8 cellular contexts compared by ENCODE assay signal in the genomic region with DNA sequence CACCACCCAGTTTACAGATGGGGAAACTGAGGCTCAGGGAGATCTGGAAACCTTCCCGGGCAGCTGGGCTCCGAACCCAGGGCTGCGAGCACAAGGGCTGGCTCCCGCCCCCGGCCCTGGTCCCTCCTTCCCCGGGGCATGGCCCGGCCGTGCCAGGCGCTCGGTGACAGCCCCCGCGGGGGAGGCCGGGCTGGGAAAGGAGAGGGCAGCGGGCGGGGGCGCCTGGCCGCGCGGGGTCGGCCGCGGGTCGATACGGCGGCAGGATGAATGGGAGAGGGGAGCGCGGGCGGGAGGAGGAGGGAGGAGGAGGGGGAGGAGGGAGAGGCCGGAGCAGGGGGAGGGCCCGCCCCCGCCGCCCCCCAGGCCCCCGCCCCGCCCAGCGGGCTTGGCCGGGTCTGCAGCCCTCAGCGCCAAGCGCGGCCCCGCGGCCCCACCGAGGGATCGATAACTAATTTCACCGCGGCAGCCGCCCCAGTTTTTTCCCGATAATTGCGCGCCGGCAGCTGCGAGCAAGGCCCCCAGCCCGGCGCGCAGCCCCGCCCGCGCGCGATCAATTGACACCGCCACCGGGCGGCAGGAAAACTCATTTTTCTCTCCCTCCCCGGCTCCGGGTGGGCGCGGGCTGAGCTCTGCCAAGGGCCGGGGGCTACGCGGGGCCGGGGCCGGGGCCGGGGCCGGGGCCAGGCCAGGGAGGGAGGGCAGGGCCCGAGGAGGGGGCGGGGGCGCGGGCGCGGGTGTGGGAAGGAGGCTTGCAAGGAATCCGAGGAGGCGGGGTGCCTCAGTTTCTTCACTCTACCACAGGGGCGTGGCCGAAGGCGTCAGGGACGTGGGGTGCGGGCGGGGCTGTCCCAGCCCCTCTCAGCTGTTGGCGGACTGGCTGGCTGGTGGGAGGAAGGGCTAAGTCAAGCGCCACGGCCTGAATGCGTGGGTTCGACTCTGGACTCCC. TPM values are rescaled to one million over a fixed set of nuclear protein-coding genes. Genes with fewer than 3 reads are reported as not detected.
DNase-seq lines count a peak whose midpoint lies in the region; ATAC-seq and TF ChIP-seq lines count a peak whose summit lies in the region.

No MANE protein-coding gene starts in this region.

- H3K27ac ChIP-seq in 22Rv1: peak overlapping the region; percentile 54

- peak overlapping the region; percentile 42 for H3K4me3 ChIP-seq in HFF-Myc (replicated peaks; ENCODE audit: low read depth, low read length)

- TF ChIP-seq CTCF in 22Rv1 (IDR thresholded peaks at IDR 0.05): no peak
- no peak for TF ChIP-seq CTCF in HFF-Myc (IDR thresholded peaks at IDR 0.05; ENCODE audit: low read depth, low read length, missing control alignments)
- peak; percentile 8 for TF ChIP-seq CTCF in progenitor cell of endocrine pancreas (IDR thresholded peaks at IDR 0.05; ENCODE audit: unreplicated experiment)

- intact Hi-C loops in left ventricle myocardium superior (cut with micrococcal nuclease): no loop called here

- H3K4me1 Mint-ChIP-seq in activated naive CD8-positive, alpha-beta T cell (ENCODE audit: low read depth): peaks cover 14% of the 10 kb centered on the region
- peaks cover 30% of the 10 kb centered on the region for H3K4me1 Mint-ChIP-seq in progenitor cell of endocrine pancreas (ENCODE audit: low read depth)

- H3K4me3 Mint-ChIP-seq in activated naive CD8-positive, alpha-beta T cell: peak overlapping the region; percentile 81
- peak overlapping the region; percentile 76 for H3K4me3 Mint-ChIP-seq in progenitor cell of endocrine pancreas (ENCODE audit: low read depth)

- no peak overlapping the region for H3K27ac Mint-ChIP-seq in activated naive CD8-positive, alpha-beta T cell
- H3K27ac Mint-ChIP-seq in progenitor cell of endocrine pancreas: peak overlapping the region; percentile 95

- peak; percentile 53 for ATAC-seq in left ventricle myocardium superior
- ATAC-seq in GM19455 (IDR thresholded peaks at IDR 0.05; ENCODE audit: unreplicated experiment): no peak
- no peak for ATAC-seq in GM18867 (IDR thresholded peaks at IDR 0.05; ENCODE audit: unreplicated experiment)

- no peaks in the 10 kb centered on the region for H3K36me3 Mint-ChIP-seq in activated naive CD8-positive, alpha-beta T cell
- no peaks in the 10 kb centered on the region for H3K36me3 Mint-ChIP-seq in progenitor cell of endocrine pancreas (ENCODE audit: insufficient read depth)

- peaks cover 8% of the 10 kb centered on the region for H3K27me3 Mint-ChIP-seq in activated naive CD8-positive, alpha-beta T cell
- H3K27me3 Mint-ChIP-seq in progenitor cell of endocrine pancreas: no peaks in the 10 kb centered on the region

- DNase-seq in HFF-Myc (ENCODE audit: extremely low read depth, low read depth): no peak
- peak; percentile 71 for DNase-seq in left ventricle myocardium superior
- DNase-seq in progenitor cell of endocrine pancreas (ENCODE audit: low spot score, unreplicated experiment): peak; percentile 86
- no peak for DNase-seq in stimulated activated CD8-positive, alpha-beta memory T cell treated with anti-CD3 and anti-CD28 coated beads, Interleukin-4, amount 100 ng/mL, for 48 hours

- no peaks in the 10 kb centered on the region for H3K9me3 Mint-ChIP-seq in activated naive CD8-positive, alpha-beta T cell (ENCODE audit: low read depth)
- H3K9me3 Mint-ChIP-seq in progenitor cell of endocrine pancreas (ENCODE audit: low read depth): peaks cover 4% of the 10 kb centered on the region

RNA-seq across cellular contexts. Expression of a gene that starts 52.1 kb away (rescaled TPM):
- not detected for total RNA-seq in left ventricle myocardium superior
- 0.27 and 0.43 TPM in 2 replicates for total RNA-seq in progenitor cell of endocrine pancreas

RNA-seq across cellular contexts. Expression of a gene that starts 57.1 kb away (rescaled TPM):
- total RNA-seq in left ventricle myocardium superior: 66.5 TPM
- 25.9 and 26.8 TPM in 2 replicates for total RNA-seq in progenitor cell of endocrine pancreas

Comparison
In these comparisons a context has a peak if more than half of its experiments do, and no peak if none do; other contexts are left out.
1. DNase-seq: peak in left ventricle myocardium superior (single experiment) and progenitor cell of endocrine pancreas (single experiment); none in HFF-Myc (single experiment) and stimulated activated CD8-positive, alpha-beta memory T cell treated with anti-CD3 and anti-CD28 coated beads, Interleukin-4, amount 100 ng/mL, for 48 hours (single experiment).